Comparison of ENCODE assay signal across 8 cellular contexts in the genomic region with DNA sequence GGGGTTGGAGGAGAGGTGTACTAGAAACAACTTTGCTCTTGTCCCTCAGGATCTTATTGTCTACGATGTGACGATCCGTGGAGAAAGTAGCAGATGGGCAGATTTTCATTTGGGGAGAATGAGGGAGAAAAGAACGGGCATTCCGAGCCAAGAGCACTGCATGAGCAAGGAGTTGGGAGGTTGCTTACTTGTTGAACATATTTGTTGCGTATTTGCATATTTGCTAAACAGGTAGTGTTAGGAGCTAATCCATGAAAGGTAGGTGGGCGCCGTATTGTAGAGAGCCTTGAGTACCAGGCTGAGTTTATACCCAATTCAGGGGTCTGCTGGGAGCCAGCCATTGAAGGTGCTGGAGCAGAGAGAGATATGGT. TPM values are rescaled to one million over a fixed set of nuclear protein-coding genes. Genes with fewer than 3 reads are reported as not detected.
A peak's percentile ranks its signal among the peaks of the same experiment; 100 is the strongest.
DNase-seq lines count a peak whose midpoint lies in the region; ATAC-seq and TF ChIP-seq lines count a peak whose summit lies in the region.

No MANE protein-coding gene starts in this region.

- no peaks in the 10 kb centered on the region for H3K27me3 Mint-ChIP-seq in CD4-positive, alpha-beta T cell
- peaks cover 2% of the 10 kb centered on the region for H3K27me3 Mint-ChIP-seq in endodermal cell (ENCODE audit: insufficient read depth)

- peak overlapping the region; percentile 91 for H3K4me2 ChIP-seq in OCI-LY1 (ENCODE audit: low read length)

- DNase-seq in CD4-positive, alpha-beta T cell: no peak
- DNase-seq in endodermal cell: no peak
- DNase-seq in amygdala (lab: John Stamatoyannopoulos, UW): no peak
- no peak for DNase-seq in HK-2 (ENCODE audit: unreplicated experiment)
- no peak for DNase-seq in retina
- no peak for DNase-seq in AG20443 (ENCODE audit: low spot score)

- H2AFZ ChIP-seq in OCI-LY1 (ENCODE audit: low read length) (peak overlapping the region; percentile 68; the same call in 1 of the 2 replicates), neuron (ENCODE audit: low read depth, low read length) (peak overlapping the region; percentile 82)

- TF ChIP-seq CTCF in CD4-positive, alpha-beta T cell (IDR thresholded peaks at IDR 0.05): no peak
- TF ChIP-seq CTCF in OCI-LY1 (IDR thresholded peaks at IDR 0.05; ENCODE audit: low read length): no peak
- no peak for TF ChIP-seq CTCF in endodermal cell (conservative IDR thresholded peaks at IDR 0.05)

- peak overlapping the region; percentile 24 for H3K27ac ChIP-seq in CD4-positive, alpha-beta T cell (ENCODE audit: low read depth, low read length)
- H3K27ac ChIP-seq in OCI-LY1 (ENCODE audit: low read depth, low read length, poor library complexity, severe bottlenecking): no peak overlapping the region
- no peak overlapping the region for H3K27ac ChIP-seq in endodermal cell (ENCODE audit: low read depth, low read length)

- ATAC-seq in CD4-positive, alpha-beta T cell (ENCODE audit: poor library complexity): no peak

- H3K36me3 ChIP-seq in OCI-LY1 (ENCODE audit: insufficient read depth, low read length): peaks cover 71% of the 10 kb centered on the region
- peaks cover 63% of the 10 kb centered on the region for H3K36me3 ChIP-seq in endodermal cell (ENCODE audit: control insufficient read depth, insufficient read depth, low read length)
- peaks cover 60% of the 10 kb centered on the region for H3K36me3 ChIP-seq in neuron (ENCODE audit: insufficient read depth, low read length)

- H3K4me1 ChIP-seq in OCI-LY1 (ENCODE audit: insufficient read depth, low read length, severe bottlenecking): peaks cover 20% of the 10 kb centered on the region
- H3K4me1 ChIP-seq in endodermal cell (ENCODE audit: control insufficient read depth, insufficient read depth, low read length): no peaks in the 10 kb centered on the region
- H3K4me1 ChIP-seq in neuron (ENCODE audit: insufficient read depth, low read length): peaks cover 13% of the 10 kb centered on the region

- WGBS in endodermal cell (ENCODE audit: insufficient coverage in 1 of 2, insufficient read length in 1 of 2), 2 experiments: 32 to 39% methylated on average over 8 of the region's 8 CpGs

- peaks cover 88% of the 10 kb centered on the region for H3K36me3 Mint-ChIP-seq in CD4-positive, alpha-beta T cell (ENCODE audit: low read depth)
- H3K36me3 Mint-ChIP-seq in endodermal cell (ENCODE audit: low read depth): peaks cover 44% of the 10 kb centered on the region

- H4K20me1 ChIP-seq in OCI-LY1 (ENCODE audit: insufficient read depth, low read length): no peaks in the 10 kb centered on the region

- POLR2A ChIA-PET in CD4-positive, alpha-beta T cell (lab: Charles Lee): interaction anchor here (0.5 to 5.9 kb wide), 17 partner anchors 8 to 937 kb away, joined by 3 to 84 read pairs (median 5); a partner anchor contains a TSS

- H3K27ac Mint-ChIP-seq in CD4-positive, alpha-beta T cell: peak overlapping the region; percentile 89
- peak overlapping the region; percentile 83 for H3K27ac Mint-ChIP-seq in endodermal cell

- H3K4me3 ChIP-seq in OCI-LY1 (ENCODE audit: low read depth, low read length, poor library complexity, severe bottlenecking) (peak overlapping the region; percentile 80), endodermal cell (ENCODE audit: low read length) (peak overlapping the region; percentile 98), neuron (ENCODE audit: low read length) (peak overlapping the region; percentile 81)

- no peaks in the 10 kb centered on the region for H3F3A ChIP-seq in OCI-LY1 (ENCODE audit: insufficient read depth, low read length)

- no peaks in the 10 kb centered on the region for H3K9me2 ChIP-seq in OCI-LY1 (ENCODE audit: low read depth, low read length)

- intact Hi-C loops in CD4-positive, alpha-beta T cell (cut with DNase I, micrococcal nuclease): loop anchor here (1.0 to 10.0 kb wide), 9 partner anchors 11 to 727 kb away; a partner anchor contains a TSS

- no peaks in the 10 kb centered on the region for H3K9me3 ChIP-seq in CD4-positive, alpha-beta T cell (ENCODE audit: control insufficient read depth, low read length)
- H3K9me3 ChIP-seq in OCI-LY1 (ENCODE audit: low read length) (no peaks in the 10 kb centered on the region), endodermal cell (ENCODE audit: control insufficient read depth, low read length) (no peaks in the 10 kb centered on the region), neuron (ENCODE audit: low read length) (no peaks in the 10 kb centered on the region)

- no peaks in the 10 kb centered on the region for H3K27me3 ChIP-seq in CD4-positive, alpha-beta T cell (ENCODE audit: control insufficient read depth, insufficient read depth, low read length)
- H3K27me3 ChIP-seq in OCI-LY1 (ENCODE audit: insufficient read depth, low read length): no peaks in the 10 kb centered on the region
- H3K27me3 ChIP-seq in endodermal cell (ENCODE audit: control insufficient read depth, insufficient read depth, low read length, poor library complexity, severe bottlenecking): no peaks in the 10 kb centered on the region
- H3K27me3 ChIP-seq in neuron (ENCODE audit: insufficient read depth, low read length): no peaks in the 10 kb centered on the region

- no peaks in the 10 kb centered on the region for H3K9me3 Mint-ChIP-seq in CD4-positive, alpha-beta T cell
- no peaks in the 10 kb centered on the region for H3K9me3 Mint-ChIP-seq in endodermal cell

- peak overlapping the region; percentile 98 for H3K9ac ChIP-seq in OCI-LY1 (ENCODE audit: low read length)
- peak overlapping the region; percentile 59 for H3K9ac ChIP-seq in endodermal cell (ENCODE audit: extremely low read depth, low read length, poor library complexity, severe bottlenecking)

- peaks cover 7% of the 10 kb centered on the region for H3K79me2 ChIP-seq in OCI-LY1 (ENCODE audit: insufficient read depth, low read length)

- H3K4me1 Mint-ChIP-seq in CD4-positive, alpha-beta T cell (ENCODE audit: low read depth): peaks cover 35% of the 10 kb centered on the region
- peaks cover 10% of the 10 kb centered on the region for H3K4me1 Mint-ChIP-seq in endodermal cell

- CTCF ChIA-PET in CD4-positive, alpha-beta T cell (lab: Charles Lee): interaction anchor here (0.7 to 2.8 kb wide), 6 partner anchors 12 to 435 kb away, joined by 3 to 23 read pairs (median 10); a partner anchor contains a TSS

- peak overlapping the region; percentile 95 for H3K4me3 Mint-ChIP-seq in CD4-positive, alpha-beta T cell
- peak overlapping the region; percentile 85 for H3K4me3 Mint-ChIP-seq in endodermal cell

RNA-seq across cellular contexts. Expression of a gene that starts 0.5 kb away (rescaled TPM):
- 10 to 100 TPM; 11.4 to 12.7 TPM for total RNA-seq in CD4-positive, alpha-beta T cell
- 10 to 100 TPM; 24.0 to 31.5 TPM for total RNA-seq in endodermal cell
- polyA plus RNA-seq in endodermal cell (2013, experiment 1 of 2): 35.0 TPM
- 40.8 TPM for polyA plus RNA-seq in endodermal cell (2013, experiment 2 of 2)

RNA-seq across cellular contexts. Expression of a gene that starts 0.6 kb away (rescaled TPM):
- 10 to 100 TPM; 40.3 to 44.2 TPM for total RNA-seq in CD4-positive, alpha-beta T cell
- total RNA-seq in endodermal cell: 10 to 100 TPM; 27.8 to 31.5 TPM
- polyA plus RNA-seq in endodermal cell (2013, experiment 1 of 2): 18.9 TPM
- 18.3 TPM for polyA plus RNA-seq in endodermal cell (2013, experiment 2 of 2)

RNA-seq across cellular contexts. Expression of a gene that starts 11.8 kb away (rescaled TPM):
- total RNA-seq in CD4-positive, alpha-beta T cell: 10 to 100 TPM; 18.0 to 18.6 TPM
- 10 to 100 TPM; 24.5 to 32.1 TPM for total RNA-seq in endodermal cell
- polyA plus RNA-seq in endodermal cell (2013, experiment 1 of 2): 28.3 TPM
- polyA plus RNA-seq in endodermal cell (2013, experiment 2 of 2): 28.8 TPM

RNA-seq across cellular contexts. Expression of a gene that starts 11.9 kb away (rescaled TPM):
- 10 to 100 TPM in 1 of 2 experiments, 1 to 10 TPM in 1; 9.8 to 12.7 TPM for total RNA-seq in CD4-positive, alpha-beta T cell
- 10 to 100 TPM; 73.5 to 87.4 TPM for total RNA-seq in endodermal cell
- polyA plus RNA-seq in endodermal cell (2013, experiment 1 of 2): 68.4 TPM
- 54.2 TPM for polyA plus RNA-seq in endodermal cell (2013, experiment 2 of 2)

RNA-seq across cellular contexts. Expression of a gene that starts 50.7 kb away (rescaled TPM):
- total RNA-seq in CD4-positive, alpha-beta T cell: 10 to 100 TPM in 1 of 2 experiments, 1 to 10 TPM in 1; 7.3 to 10.8 TPM
- 10 to 100 TPM; 96.5 to 99.0 TPM for total RNA-seq in endodermal cell
- polyA plus RNA-seq in endodermal cell (2013, experiment 1 of 2): 67.7 TPM
- 57.3 TPM for polyA plus RNA-seq in endodermal cell (2013, experiment 2 of 2)
